ENCODE assay signal across 8 cellular contexts in genomic region chrX:49269768-49270248, GRCh38. TPM values are rescaled to one million over a fixed set of nuclear protein-coding genes. Genes with fewer than 3 reads are reported as not detected.
DNase-seq lines count a peak whose midpoint lies in the region; ATAC-seq, FAIRE-seq and TF ChIP-seq lines count a peak whose summit lies in the region.

Gene PPP1R3F (plus strand): TSS chrX:49269793. CDS start chrX:49269870, 77 bp downstream.

- no peaks in the 10 kb centered on the region for H3K9me3 ChIP-seq in DND-41 (ENCODE audit: insufficient read depth, low read length, severe bottlenecking)

- ATAC-seq in DND-41 (ENCODE audit: insufficient read depth, low read depth): peak; percentile 1; the same call in 1 of the 3 replicates
- peak; percentile 23 for ATAC-seq in GM21576 (IDR thresholded peaks at IDR 0.05; ENCODE audit: unreplicated experiment)

- peak within 1 kb of the TSS; percentile 94 for H3K27ac ChIP-seq in DND-41 (ENCODE audit: low read length)
- peak within 1 kb of the TSS; percentile 97 for H3K27ac ChIP-seq in urinary bladder (ENCODE audit: low read depth)

- H3K27ac Mint-ChIP-seq in chondrocyte (ENCODE audit: unreplicated experiment) (peak within 1 kb of the TSS; percentile 99), mesothelial cell of epicardium (peak within 1 kb of the TSS; percentile 99)

- H3K27me3 Mint-ChIP-seq in chondrocyte (ENCODE audit: low read depth) (no peaks in the 10 kb centered on the region), mesothelial cell of epicardium (ENCODE audit: low read depth) (no peaks in the 10 kb centered on the region)

- H3K4me2 ChIP-seq in DND-41 (ENCODE audit: insufficient read depth, low read length): peak within 1 kb of the TSS; percentile 98

- no peak for DNase-seq in DND-41
- peak; percentile 32 for DNase-seq in KBM-7
- no peak for DNase-seq in chondrocyte (ENCODE audit: low spot score)
- DNase-seq in mesothelial cell of epicardium (ENCODE audit: low spot score in 2 of 2, unreplicated experiment in 2 of 2): no peak
- DNase-seq in stimulated activated CD4-positive, alpha-beta T cell treated with anti-CD3 and anti-CD28 coated beads, Interleukin-1b, Interleukin-23, amount 100 ng/mL, for 48 hours: no peak
- DNase-seq in urothelium cell line (ENCODE audit: low spot score): no peak

- peak within 1 kb of the TSS; percentile 88 for H2AFZ ChIP-seq in DND-41 (ENCODE audit: low read depth, low read length)

- H3K36me3 ChIP-seq in DND-41 (ENCODE audit: insufficient read depth, low read length) (peaks cover 9% of the 10 kb centered on the region), urinary bladder (ENCODE audit: insufficient read depth) (no peaks in the 10 kb centered on the region)

- in situ Hi-C loops in KBM-7 (cut with MboI; ENCODE audit: low pct_unique_long_range_greater_than_20kb, low sequenced_read_pairs): no loop called here

- H3K4me3 ChIP-seq in DND-41 (ENCODE audit: low read depth in 1 of 2, low read length in 2 of 2) (peak within 1 kb of the TSS; percentile 47 to 90; a peak in 3 of 4 replicates), urinary bladder (ENCODE audit: low read depth, low read length) (peak within 1 kb of the TSS; percentile 77)

- H3K4me1 ChIP-seq in DND-41 (ENCODE audit: insufficient read depth, low read length): peaks cover 39% of the 10 kb centered on the region
- H3K4me1 ChIP-seq in urinary bladder (ENCODE audit: insufficient read depth): peaks cover 1% of the 10 kb centered on the region

- no peak for TF ChIP-seq CTCF in DND-41 (IDR thresholded peaks at IDR 0.05; ENCODE audit: borderline replicate concordance, extremely low read depth, low read length, poor library complexity, severe bottlenecking)
- TF ChIP-seq CTCF in chondrocyte (IDR thresholded peaks at IDR 0.05): no peak
- no peak for TF ChIP-seq CTCF in mesothelial cell of epicardium (IDR thresholded peaks at IDR 0.05; ENCODE audit: unreplicated experiment)

- peaks cover 3% of the 10 kb centered on the region for H3K9me3 Mint-ChIP-seq in chondrocyte (ENCODE audit: low read depth)
- H3K9me3 Mint-ChIP-seq in mesothelial cell of epicardium: peaks cover 16% of the 10 kb centered on the region

- H4K20me1 ChIP-seq in DND-41 (ENCODE audit: insufficient read depth, low read length): peaks cover 5% of the 10 kb centered on the region; the same call in 1 of the 2 replicates

- FAIRE-seq in urothelium cell line (lab: Jason Lieb, UNC): no peak

- peaks cover 31% of the 10 kb centered on the region for H3K79me2 ChIP-seq in DND-41 (ENCODE audit: insufficient read depth, low read length)

- no peaks in the 10 kb centered on the region for H3K27me3 ChIP-seq in DND-41 (ENCODE audit: insufficient read depth, low read length, poor library complexity)

- H3K4me3 Mint-ChIP-seq in chondrocyte (ENCODE audit: unreplicated experiment): peak within 1 kb of the TSS; percentile 91
- H3K4me3 Mint-ChIP-seq in mesothelial cell of epicardium: peak within 1 kb of the TSS; percentile 87

- H3K36me3 Mint-ChIP-seq in chondrocyte (ENCODE audit: low read depth) (no peaks in the 10 kb centered on the region), mesothelial cell of epicardium (peaks cover 2% of the 10 kb centered on the region)

- WGBS in urinary bladder: under 1% methylated on average over 66 of the region's 70 CpGs

- peaks cover 23% of the 10 kb centered on the region for H3K4me1 Mint-ChIP-seq in chondrocyte (ENCODE audit: low read depth)
- H3K4me1 Mint-ChIP-seq in mesothelial cell of epicardium: peaks cover 24% of the 10 kb centered on the region

- H3K9ac ChIP-seq in DND-41 (ENCODE audit: low read depth, low read length): peak within 1 kb of the TSS; percentile 94

RNA-seq across cellular contexts. Expression of gene PPP1R3F, which starts in this region (rescaled TPM):
- total RNA-seq in chondrocyte (6.6 to 15.0 TPM (median 8.0 TPM) in 3 replicates), mesothelial cell of epicardium (8.9 to 11.4 TPM (median 9.6 TPM) in 3 replicates), urinary bladder (4.8 TPM)
- polyA plus RNA-seq in urinary bladder: 9.8 TPM
